In the genomic region with DNA sequence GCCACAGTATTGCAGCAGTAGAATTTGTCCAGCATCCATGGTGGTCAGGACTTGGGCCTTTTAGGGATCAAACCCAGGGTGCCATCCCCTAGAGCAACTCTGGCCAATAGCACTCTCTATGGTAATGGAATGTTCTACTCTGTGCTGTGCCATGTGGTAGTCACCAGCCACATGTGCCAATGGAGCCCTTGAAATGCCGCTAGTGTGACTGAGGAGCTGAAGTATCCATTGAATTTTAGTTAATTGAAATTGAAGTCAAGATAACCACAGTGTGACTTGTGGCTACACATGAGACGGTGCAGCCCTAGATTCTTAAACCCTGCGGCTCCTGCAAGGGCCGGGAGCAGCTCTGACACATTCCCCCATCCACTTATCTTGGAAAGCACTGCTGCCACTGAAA, we compare ENCODE assay signal across 1 cellular context.
A peak's percentile ranks its signal among the peaks of the same experiment; 100 is the strongest.
TF ChIP-seq lines count a peak whose summit lies in the region.

No MANE protein-coding gene starts in this region.

TF ChIP-seq in HepG2, 621 proteins besides CTCF, POLR2A, EP300 and RAD21 (continued from another document):
- TF ChIP-seq MNT (IDR thresholded peaks at IDR 0.05) = peak; percentile 95
